1 cellular context compared by ENCODE assay signal in the genomic region with DNA sequence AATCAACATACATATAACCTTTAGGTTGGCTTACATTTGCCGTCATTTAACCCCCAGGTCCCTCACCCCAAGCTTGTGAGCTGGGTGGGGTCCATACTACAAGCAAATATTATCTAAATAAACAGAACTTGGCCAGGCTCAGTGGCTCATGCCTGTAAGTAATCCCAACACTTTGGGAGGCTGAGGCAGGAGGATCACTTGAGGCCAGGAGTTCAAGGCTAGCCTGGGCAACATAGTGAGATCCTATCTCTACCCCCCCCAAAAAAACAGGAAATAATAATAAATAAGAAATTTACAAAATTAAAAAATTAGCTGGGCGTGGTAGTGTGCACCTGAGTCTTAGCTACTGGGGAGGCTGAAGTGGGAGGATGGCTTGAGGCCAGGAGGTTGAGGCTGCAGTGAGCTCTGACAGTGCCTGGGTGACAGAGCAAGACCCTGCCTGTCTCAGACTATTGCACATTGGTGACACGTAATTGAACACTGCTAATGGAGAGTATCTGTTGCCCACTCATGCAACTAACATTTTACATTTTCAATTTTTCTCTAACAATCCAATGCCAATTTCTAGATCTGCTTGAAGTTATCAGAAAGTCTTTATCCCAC.
TF ChIP-seq lines count a peak whose summit lies in the region.

No MANE protein-coding gene starts in this region.

TF ChIP-seq in liver, 16 proteins besides CTCF, POLR2A, EP300 and RAD21 (continued from another document):
- TF ChIP-seq, protein P1, sequence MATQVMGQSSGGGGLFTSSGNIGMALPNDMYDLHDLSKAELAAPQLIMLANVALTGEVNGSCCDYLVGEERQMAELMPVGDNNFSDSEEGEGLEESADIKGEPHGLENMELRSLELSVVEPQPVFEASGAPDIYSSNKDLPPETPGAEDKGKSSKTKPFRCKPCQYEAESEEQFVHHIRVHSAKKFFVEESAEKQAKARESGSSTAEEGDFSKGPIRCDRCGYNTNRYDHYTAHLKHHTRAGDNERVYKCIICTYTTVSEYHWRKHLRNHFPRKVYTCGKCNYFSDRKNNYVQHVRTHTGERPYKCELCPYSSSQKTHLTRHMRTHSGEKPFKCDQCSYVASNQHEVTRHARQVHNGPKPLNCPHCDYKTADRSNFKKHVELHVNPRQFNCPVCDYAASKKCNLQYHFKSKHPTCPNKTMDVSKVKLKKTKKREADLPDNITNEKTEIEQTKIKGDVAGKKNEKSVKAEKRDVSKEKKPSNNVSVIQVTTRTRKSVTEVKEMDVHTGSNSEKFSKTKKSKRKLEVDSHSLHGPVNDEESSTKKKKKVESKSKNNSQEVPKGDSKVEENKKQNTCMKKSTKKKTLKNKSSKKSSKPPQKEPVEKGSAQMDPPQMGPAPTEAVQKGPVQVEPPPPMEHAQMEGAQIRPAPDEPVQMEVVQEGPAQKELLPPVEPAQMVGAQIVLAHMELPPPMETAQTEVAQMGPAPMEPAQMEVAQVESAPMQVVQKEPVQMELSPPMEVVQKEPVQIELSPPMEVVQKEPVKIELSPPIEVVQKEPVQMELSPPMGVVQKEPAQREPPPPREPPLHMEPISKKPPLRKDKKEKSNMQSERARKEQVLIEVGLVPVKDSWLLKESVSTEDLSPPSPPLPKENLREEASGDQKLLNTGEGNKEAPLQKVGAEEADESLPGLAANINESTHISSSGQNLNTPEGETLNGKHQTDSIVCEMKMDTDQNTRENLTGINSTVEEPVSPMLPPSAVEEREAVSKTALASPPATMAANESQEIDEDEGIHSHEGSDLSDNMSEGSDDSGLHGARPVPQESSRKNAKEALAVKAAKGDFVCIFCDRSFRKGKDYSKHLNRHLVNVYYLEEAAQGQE (IDR thresholded peaks at IDR 0.05) = no peak
- TF ChIP-seq, protein P2, sequence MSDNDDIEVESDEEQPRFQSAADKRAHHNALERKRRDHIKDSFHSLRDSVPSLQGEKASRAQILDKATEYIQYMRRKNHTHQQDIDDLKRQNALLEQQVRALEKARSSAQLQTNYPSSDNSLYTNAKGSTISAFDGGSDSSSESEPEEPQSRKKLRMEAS (IDR thresholded peaks at IDR 0.05) = no peak
- TF ChIP-seq YY1 (IDR thresholded peaks at IDR 0.05) (no peak), RXRA (IDR thresholded peaks at IDR 0.05) (no peak), HNF4G (IDR thresholded peaks at IDR 0.05) (no peak), NR2F2 (IDR thresholded peaks at IDR 0.05) (no peak), JUND (IDR thresholded peaks at IDR 0.05) (no peak), FOXA1 (IDR thresholded peaks at IDR 0.05) (no peak)
